ENCODE assay signal across 18 cellular contexts in the genomic region with DNA sequence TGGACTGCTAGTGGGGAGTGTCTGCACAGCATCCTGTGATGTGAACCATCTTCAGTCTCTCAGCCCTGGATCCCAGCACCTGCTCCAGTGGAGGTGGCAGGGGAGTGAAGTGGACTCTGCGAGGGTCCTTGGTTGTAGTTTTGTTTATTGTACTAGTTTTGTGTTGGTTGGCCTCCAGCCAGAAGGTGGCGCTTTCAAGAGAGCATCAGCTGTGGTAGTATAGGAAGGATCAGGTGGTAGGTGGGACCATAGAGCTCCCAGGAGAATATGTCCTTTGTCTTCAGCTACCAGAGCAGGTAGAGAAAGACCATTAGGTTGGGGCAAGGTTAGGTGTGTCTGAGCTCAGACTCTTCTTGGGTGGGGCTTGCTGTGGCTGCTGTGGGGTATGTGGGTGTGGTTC. TPM values are rescaled to one million over a fixed set of nuclear protein-coding genes. Genes with fewer than 3 reads are reported as not detected.
DNase-seq lines count a peak whose midpoint lies in the region; ATAC-seq, FAIRE-seq and TF ChIP-seq lines count a peak whose summit lies in the region.
"Had no signal": no experiment of that assay in that cellular context is flagged by ENCODE, and none has a peak within 500 bp of the region (broad histone marks: within the 10 kb centered on the region; RNA-seq: fewer than 3 reads in every experiment).

No MANE protein-coding gene starts in this region.

- no peak overlapping the region for H3K4me3 ChIP-seq in H1 (ENCODE audit: extremely low read depth in 1 of 4, insufficient read depth in 2 of 4, low read depth in 3 of 4, low read length in 4 of 4)
- H3K4me3 ChIP-seq: lung, SK-N-MC had no signal

- no peaks in the 10 kb centered on the region for H3K79me1 ChIP-seq in H1 (ENCODE audit: low read depth, low read length)

- no peak overlapping the region for H3K56ac ChIP-seq in H1 (replicated peaks; ENCODE audit: insufficient read length, low read depth, low read length)

- H3K79me2 ChIP-seq in H1 (ENCODE audit: control insufficient read depth in 1 of 2, insufficient read depth in 2 of 2, low read length in 2 of 2): no peaks in the 10 kb centered on the region

- TF ChIP-seq CTCF in GM12873 (IDR thresholded peaks at IDR 0.05; ENCODE audit: insufficient read depth, low read depth, low read length, missing control alignments) (peak; percentile 43), H1 (IDR thresholded peaks at IDR 0.05; ENCODE audit: control extremely low read depth in 1 of 3, insufficient read depth in 1 of 3, low read depth in 1 of 3, low read length in 3 of 3) (peak in 2 of 3 experiments; percentile 18 to 52; a peak in 2 of 4 replicates)

- TF ChIP-seq RAD21 in H1 (IDR thresholded peaks at IDR 0.05 in 1 of 2, conservative IDR thresholded peaks at IDR 0.05 in 1 of 2; ENCODE audit: low read depth in 2 of 2, low read length in 2 of 2): no peak; a peak in 1 of 4 replicates

- no peak overlapping the region for H3K27ac ChIP-seq in H1 (ENCODE audit: low read depth, low read length)
- H3K27ac ChIP-seq: SK-N-MC had no signal

- H2BK12ac ChIP-seq in H1 (ENCODE audit: low read depth, low read length): no peak overlapping the region

- no peak overlapping the region for H2AK5ac ChIP-seq in H1 (ENCODE audit: low read depth, low read length)

- no peak overlapping the region for H2BK5ac ChIP-seq in H1 (ENCODE audit: low read depth, low read length)

- no peak overlapping the region for H2BK120ac ChIP-seq in H1 (replicated peaks; ENCODE audit: low read depth, low read length)

- no peak overlapping the region for H2AFZ ChIP-seq in H1 (ENCODE audit: low read length)

- no peak overlapping the region for H2BK15ac ChIP-seq in H1 (ENCODE audit: low read length)

- H3K9me3 ChIP-seq in H1 (ENCODE audit: insufficient read depth in 2 of 2, low read depth in 1 of 2, low read length in 1 of 2): no peaks in the 10 kb centered on the region; a peak in 1 of 4 replicates

- H4K91ac ChIP-seq in H1 (replicated peaks; ENCODE audit: insufficient read length, low read length): no peak overlapping the region

- no peak overlapping the region for H3K4me2 ChIP-seq in H1 (ENCODE audit: insufficient read depth in 1 of 2, low read depth in 2 of 2, low read length in 2 of 2)

- no peak overlapping the region for H4K8ac ChIP-seq in H1 (ENCODE audit: extremely low read depth, insufficient read depth, low read length)

- no peak overlapping the region for H4K5ac ChIP-seq in H1 (ENCODE audit: insufficient read length, low read depth, low read length)

- no peaks in the 10 kb centered on the region for H3K36me3 ChIP-seq in H1 (ENCODE audit: control insufficient read depth in 2 of 4, insufficient read depth in 4 of 4, low read length in 3 of 4)

- no peak overlapping the region for H3K14ac ChIP-seq in H1 (ENCODE audit: insufficient read length)

- peak overlapping the region; percentile 13; the same call in 1 of the 2 replicates for H3K18ac ChIP-seq in H1 (ENCODE audit: extremely low read depth, low read length)

- TF ChIP-seq EP300 in H1 (IDR thresholded peaks at IDR 0.05; ENCODE audit: borderline replicate concordance in 1 of 2, low read depth in 2 of 2, low read length in 2 of 2): no peak

- no peaks in the 10 kb centered on the region for H3K23me2 ChIP-seq in H1 (ENCODE audit: low read depth, low read length)

- FAIRE-seq in H1 (lab: Jason Lieb, UNC): no peak
- FAIRE-seq: endothelial cell of umbilical vein had no signal

- no peaks in the 10 kb centered on the region for H3K27me3 ChIP-seq in H1 (replicated peaks in 1 of 4; ENCODE audit: control insufficient read depth in 3 of 4, extremely low read depth in 1 of 4, insufficient read depth in 3 of 4, low read length in 3 of 4)

- ATAC-seq in GM19351 (IDR thresholded peaks at IDR 0.05; ENCODE audit: unreplicated experiment) (no peak), HG03442 (IDR thresholded peaks at IDR 0.05; ENCODE audit: unreplicated experiment) (no peak)
- ATAC-seq: natural killer cell treated with Interleukin-12 subunit alpha and Interleukin-12 subunit beta and Interleukin-15 and Interleukin-18, amount 100 ng/mL, for 72 hours had no signal

- no peaks in the 10 kb centered on the region for H4K20me1 ChIP-seq in H1 (replicated peaks in 1 of 2; ENCODE audit: control insufficient read depth in 1 of 2, insufficient read depth in 2 of 2, low read length in 2 of 2)

- H3K23ac ChIP-seq in H1 (ENCODE audit: insufficient read length): no peak overlapping the region

- no peak overlapping the region for H3K4ac ChIP-seq in H1 (replicated peaks; ENCODE audit: insufficient read length, low read depth, low read length)

- no peak overlapping the region for H3K9ac ChIP-seq in H1 (replicated peaks in 1 of 4; ENCODE audit: extremely low read depth in 1 of 4, low read depth in 3 of 4, low read length in 3 of 4)

- CTCF ChIA-PET in H1 (lab: Charles Lee; ENCODE audit: partially characterized antibody): interaction anchor here (0.8 to 1.7 kb wide), 14 partner anchors 9 to 253 kb away, joined by 3 to 12 read pairs (median 3); no protein-coding TSS in a partner anchor

- H2BK20ac ChIP-seq in H1 (ENCODE audit: low read length): no peak overlapping the region

- POLR2A ChIA-PET in H1 (lab: Charles Lee; ENCODE audit: partially characterized antibody): no interaction called here

- DNase-seq in DMS 273 (lab: John Stamatoyannopoulos, UW; ENCODE audit: unreplicated experiment) (peak; percentile 11), DMS 273 treated with DMSO at 0.1 percent for 48 hours (lab: John Stamatoyannopoulos, UW) (no peak), NCI-H69 (lab: John Stamatoyannopoulos, UW) (peak; percentile 65), H1 (ENCODE audit: low read depth in 1 of 2, low spot score in 2 of 2) (peak in 1 of 2 experiments; percentile 57), SIG-M5 (lab: John Stamatoyannopoulos, UW) (no peak)
- DNase-seq: 8988T; activated effector memory CD4-positive, alpha-beta T cell treated with Interleukin-2 at 50 U/mL for 16 hours; anterior cingulate cortex; CD4-positive, alpha-beta memory T cell; KG1; NCI-H187 treated with DMSO at 0.1 percent for 48 hours had no signal

- no peak for TF ChIP-seq POLR2A in H1 (IDR thresholded peaks at IDR 0.05; ENCODE audit: control extremely low read depth in 1 of 2, low read depth in 2 of 2, low read length in 2 of 2)

- WGBS in H1 (ENCODE audit: extremely low coverage in 1 of 2, insufficient coverage in 1 of 2, insufficient read length in 1 of 2, insufficient replicate concordance in 2 of 2, low coverage in 1 of 2, low lambda C conversion rate in 2 of 2, missing lambda C conversion rate in 1 of 2), 2 experiments: 88% methylated on average over 2 of the region's 2 CpGs; no CpG with 5 or more reads in 1 of the 2 experiments

- H3K4me1 ChIP-seq in H1 (replicated peaks in 1 of 4; ENCODE audit: control insufficient read depth in 3 of 4, insufficient read depth in 4 of 4, low read length in 3 of 4): peaks cover 0 to 1% (median 0%) of the 10 kb centered on the region in 4 experiments; a peak in 1 of 7 replicates

TF ChIP-seq in H1, 55 proteins besides CTCF, POLR2A, EP300 and RAD21:
- peak; percentile 53 for TF ChIP-seq SP2 (IDR thresholded peaks at IDR 0.05; ENCODE audit: low read length)
- no peak for TF ChIP-seq ASH2L (IDR thresholded peaks at IDR 0.05; ENCODE audit: low read length)

RNA-seq across cellular contexts. Expression of a gene that starts 20.9 kb away (rescaled TPM):
- 0.27 TPM in 1 of 2 replicates, not detected in the other for total RNA-seq in H1 (2021; fragmentation: NEBNext Ultra II Directional; extraction: Animal tissue kit (Norgen Biotek cat#: 25700))
- 0.28 and 0.60 TPM in 2 replicates for polyA plus RNA-seq in H1 (2011; rRNA removed)
- polyA plus RNA-seq in H1 (2011; cell fraction: cytosol; rRNA removed): 0.69 TPM
- 0.90 TPM for polyA plus RNA-seq in H1 (2011; cell fraction: nucleus; rRNA removed)
- 0.56 to 1.2 TPM (median 0.95 TPM) in 4 replicates for polyA plus RNA-seq in H1 (2012, experiment 1 of 2)
- 0.14 TPM for polyA plus RNA-seq in H1 (2012, experiment 2 of 2)
- 0.99 TPM for polyA plus RNA-seq in H1 (2013, experiment 1 of 2)
- 0.50 TPM for polyA plus RNA-seq in H1 (2013, experiment 2 of 2)
- polyA minus RNA-seq in H1 (2011; rRNA and poly(A)+ RNA removed): 0.83 and 1.1 TPM in 2 replicates
- polyA minus RNA-seq in H1 (2011; cell fraction: cytosol; rRNA and poly(A)+ RNA removed): 1.2 TPM
- 3.5 TPM for polyA minus RNA-seq in H1 (2011; cell fraction: nucleus; rRNA and poly(A)+ RNA removed)

RNA-seq across cellular contexts. Expression of a gene that starts 21.0 kb away (rescaled TPM):
- total RNA-seq in H1 (2021; fragmentation: NEBNext Ultra II Directional; extraction: Animal tissue kit (Norgen Biotek cat#: 25700)): not detected in 2 replicates
- polyA plus RNA-seq in H1 (2011; rRNA removed): 4.4 and 6.4 TPM in 2 replicates
- polyA plus RNA-seq in H1 (2011; cell fraction: cytosol; rRNA removed): 5.5 TPM
- polyA plus RNA-seq in H1 (2011; cell fraction: nucleus; rRNA removed): 5.2 TPM
- 4.6 to 5.9 TPM (median 5.2 TPM) in 4 replicates for polyA plus RNA-seq in H1 (2012, experiment 1 of 2)
- 0.87 TPM for polyA plus RNA-seq in H1 (2012, experiment 2 of 2)
- polyA plus RNA-seq in H1 (2013, experiment 1 of 2): 3.8 TPM
- polyA plus RNA-seq in H1 (2013, experiment 2 of 2): 3.3 TPM
- 11.5 and 13.1 TPM in 2 replicates for polyA minus RNA-seq in H1 (2011; rRNA and poly(A)+ RNA removed)
- polyA minus RNA-seq in H1 (2011; cell fraction: cytosol; rRNA and poly(A)+ RNA removed): 6.5 TPM
- 22.3 TPM for polyA minus RNA-seq in H1 (2011; cell fraction: nucleus; rRNA and poly(A)+ RNA removed)

Comparison
In these comparisons a context has a peak if more than half of its experiments do, and no peak if none do; other contexts are left out.
1. DNase-seq: peak in DMS 273 (single experiment) and NCI-H69 (single experiment); none in DMS 273 treated with DMSO at 0.1 percent for 48 hours (single experiment) and SIG-M5 (single experiment).